In genomic region chr13:36293497-36293896, GRCh38 we compare ENCODE assay signal across 25 cellular contexts. TPM values are rescaled to one million over a fixed set of nuclear protein-coding genes. Genes with fewer than 3 reads are reported as not detected.
DNase-seq lines count a peak whose midpoint lies in the region; ATAC-seq, FAIRE-seq and TF ChIP-seq lines count a peak whose summit lies in the region.
"Had no signal": no experiment of that assay in that cellular context is flagged by ENCODE, and none has a peak within 500 bp of the region (broad histone marks: within the 10 kb centered on the region; RNA-seq: fewer than 3 reads in every experiment).

No MANE protein-coding gene starts in this region.

- H3K27ac ChIP-seq in K562 (ENCODE audit: extremely low read depth, low read depth, low read length) = no peak overlapping the region
- H3K27ac ChIP-seq in prostate gland = peak overlapping the region; percentile 57 to 76
- H3K27ac ChIP-seq in right atrium auricular region = no peak overlapping the region
- H3K27ac ChIP-seq in CD8-positive, alpha-beta T cell (ENCODE audit: low read depth, low read length) = no peak overlapping the region
- H3K27ac ChIP-seq: A549; BLaER1 treated with 17β-estradiol and CSF1 and Interleukin-3, amounts not matched to agents 10 nM and 100 nM had no signal

- no peak for ATAC-seq in K562
- ATAC-seq in CD8-positive, alpha-beta T cell = no peak
- ATAC-seq: A549 had no signal

- POLR2A ChIA-PET in K562 (lab: Yijun Ruan, JAX) = no interaction called here
- POLR2A ChIA-PET in CD8-positive, alpha-beta T cell (lab: Charles Lee) = no interaction called here

- intact Hi-C loops in activated CD4-positive, alpha-beta T cell treated with anti-CD3 and anti-CD28 coated beads, Interleukin-2, amount 10 ng/mL, durations not matched to agents 24 days and 14 days (cut with micrococcal nuclease) = loop anchor here (10.0 kb wide), 2 partner anchors 121 to 701 kb away; partner anchors contain the start of gene ALG5
- intact Hi-C loops in K562 (cut with micrococcal nuclease) = no loop called here
- intact Hi-C loops in prostate gland (cut with DNase I) = no loop called here
- intact Hi-C loops in CD8-positive, alpha-beta T cell (cut with DNase I, micrococcal nuclease) = no loop called here

- TF ChIP-seq POLR2A in K562 (conservative IDR thresholded peaks at IDR 0.05) (no peak), prostate gland (IDR thresholded peaks at IDR 0.05) (no peak)

- peak; percentile 34 for DNase-seq in activated CD4-positive, alpha-beta T cell treated with anti-CD3 and anti-CD28 coated beads, Interleukin-2, amount 10 ng/mL, durations not matched to agents 24 days and 14 days
- DNase-seq in activated CD4-positive, alpha-beta T cell treated with anti-CD3 and anti-CD28 coated beads, Interleukin-2, amount 50 U/mL, for 1 hour = no peak
- DNase-seq in K562 (ENCODE audit: extremely low read depth in 1 of 4, low spot score in 3 of 4) (no peak), kidney tubule cell (ENCODE audit: low spot score) (peak; percentile 27), prostate gland (ENCODE audit: low spot score) (no peak), right atrium auricular region (ENCODE audit: low spot score) (no peak), NCI-H1105 (lab: John Stamatoyannopoulos, UW) (no peak)
- no peak for DNase-seq in CD8-positive, alpha-beta T cell
- DNase-seq: 8988T; ACHN; AML-193; BE2C; Caco-2; CD4-positive, alpha-beta memory T cell; DMS153; DMS79 treated with DMSO at 0.1 percent for 48 hours; GF-D8; GOT3 had no signal

- no peaks in the 10 kb centered on the region for H3K9me1 ChIP-seq in K562 (ENCODE audit: control insufficient read depth, insufficient read depth, low read length)

- no TSS peak for BruUV-seq in K562 (replicated peaks; lab: Mats Ljungman, UMichigan)

- no peak overlapping the region for H3K4me3 Mint-ChIP-seq in activated CD4-positive, alpha-beta T cell treated with anti-CD3 and anti-CD28 coated beads, Interleukin-2, amount 10 ng/mL, durations not matched to agents 24 days and 14 days
- H3K4me3 Mint-ChIP-seq in CD8-positive, alpha-beta T cell = no peak overlapping the region
- H3K4me3 Mint-ChIP-seq: CD4-positive, alpha-beta memory T cell had no signal

- TF ChIP-seq EP300 in K562 (IDR thresholded peaks at IDR 0.05; ENCODE audit: low read length) = no peak

- peaks cover 9% of the 10 kb centered on the region; the same call in 2 of the 3 replicates for H3K36me3 ChIP-seq in K562 (ENCODE audit: control insufficient read depth, insufficient read depth, low read length)
- no peaks in the 10 kb centered on the region for H3K36me3 ChIP-seq in prostate gland
- no peaks in the 10 kb centered on the region for H3K36me3 ChIP-seq in right atrium auricular region
- no peaks in the 10 kb centered on the region for H3K36me3 ChIP-seq in CD8-positive, alpha-beta T cell (ENCODE audit: insufficient read depth, low read length)
- H3K36me3 ChIP-seq: BE2C; BLaER1 treated with 17β-estradiol and CSF1 and Interleukin-3, amounts not matched to agents 10 nM and 100 nM; HAP-1 had no signal

- H3K9me3 Mint-ChIP-seq in activated CD4-positive, alpha-beta T cell treated with anti-CD3 and anti-CD28 coated beads, Interleukin-2, amount 10 ng/mL, durations not matched to agents 24 days and 14 days = no peaks in the 10 kb centered on the region
- peaks cover 3% of the 10 kb centered on the region for H3K9me3 Mint-ChIP-seq in CD8-positive, alpha-beta T cell

- no peak overlapping the region for H2AFZ ChIP-seq in K562 (ENCODE audit: low read depth, low read length)

- H3K27me3 Mint-ChIP-seq in activated CD4-positive, alpha-beta T cell treated with anti-CD3 and anti-CD28 coated beads, Interleukin-2, amount 10 ng/mL, durations not matched to agents 24 days and 14 days = peaks cover 19% of the 10 kb centered on the region
- H3K27me3 Mint-ChIP-seq in CD8-positive, alpha-beta T cell (ENCODE audit: low read depth) = peaks cover 32% of the 10 kb centered on the region

- H3K27me3 ChIP-seq in K562 (ENCODE audit: control insufficient read depth in 2 of 2, insufficient read depth in 2 of 2, low read length in 2 of 2) (no peaks in the 10 kb centered on the region), prostate gland (replicated peaks; ENCODE audit: insufficient read depth) (no peaks in the 10 kb centered on the region), right atrium auricular region (no peaks in the 10 kb centered on the region)
- peaks cover 4% of the 10 kb centered on the region for H3K27me3 ChIP-seq in CD8-positive, alpha-beta T cell (ENCODE audit: insufficient read depth, low read length)
- H3K27me3 ChIP-seq: BLaER1 treated with 17β-estradiol and CSF1 and Interleukin-3, amounts not matched to agents 10 nM and 100 nM had no signal

- WGBS in K562 (ENCODE audit: insufficient coverage, low coverage, missing lambda C conversion rate) = no CpG with 5 or more reads among the region's 1 CpG
- 92% methylated on average over 1 of the region's 1 CpG for WGBS in prostate gland

- H3K4me2 ChIP-seq in K562 (ENCODE audit: insufficient read depth, low read length) = no peak overlapping the region
- H3K4me2 ChIP-seq: A549; BLaER1 treated with 17β-estradiol and CSF1 and Interleukin-3, amounts not matched to agents 10 nM and 100 nM had no signal

- H3K4me1 Mint-ChIP-seq in activated CD4-positive, alpha-beta T cell treated with anti-CD3 and anti-CD28 coated beads, Interleukin-2, amount 10 ng/mL, durations not matched to agents 24 days and 14 days = peaks cover 11% of the 10 kb centered on the region
- peaks cover 16% of the 10 kb centered on the region for H3K4me1 Mint-ChIP-seq in CD8-positive, alpha-beta T cell (ENCODE audit: low read depth)

- H3K4me1 ChIP-seq in K562 (replicated peaks in 1 of 2; ENCODE audit: control insufficient read depth in 2 of 2, insufficient read depth in 2 of 2, low read length in 2 of 2) (peaks cover 0 to 3% of the 10 kb centered on the region in 2 experiments; a peak in 1 of 5 replicates), prostate gland (replicated peaks) (peaks cover 7% of the 10 kb centered on the region), right atrium auricular region (peaks cover 0 to 13% of the 10 kb centered on the region in 2 donors)
- no peaks in the 10 kb centered on the region for H3K4me1 ChIP-seq in CD8-positive, alpha-beta T cell (ENCODE audit: insufficient read depth, low read length)
- H3K4me1 ChIP-seq: BE2C; BLaER1 treated with 17β-estradiol and CSF1 and Interleukin-3, amounts not matched to agents 10 nM and 100 nM; Caco-2 had no signal

- FAIRE-seq in K562 (lab: Jason Lieb, UNC) = no peak
- FAIRE-seq: A549, GM12891, GM18507, H54 had no signal

- no peak for TF ChIP-seq RAD21 in K562 (CRISPR knock-in tag; conservative IDR thresholded peaks at IDR 0.05 in 1 of 2, IDR thresholded peaks at IDR 0.05 in 1 of 2)

- no peak overlapping the region for H3K9ac ChIP-seq in K562 (ENCODE audit: insufficient read depth in 1 of 2, low read depth in 2 of 2, low read length in 2 of 2)
- H3K9ac ChIP-seq: BLaER1 treated with 17β-estradiol and CSF1 and Interleukin-3, amounts not matched to agents 10 nM and 100 nM had no signal

- H3K36me3 Mint-ChIP-seq in activated CD4-positive, alpha-beta T cell treated with anti-CD3 and anti-CD28 coated beads, Interleukin-2, amount 10 ng/mL, durations not matched to agents 24 days and 14 days (ENCODE audit: low read depth) = no peaks in the 10 kb centered on the region
- H3K36me3 Mint-ChIP-seq in CD8-positive, alpha-beta T cell = no peaks in the 10 kb centered on the region
- H3K36me3 Mint-ChIP-seq: CD4-positive, alpha-beta memory T cell had no signal

- in situ Hi-C loops in K562 (cut with MboI) = no loop called here

- no peaks in the 10 kb centered on the region for H4K20me1 ChIP-seq in K562 (replicated peaks; ENCODE audit: control insufficient read depth, insufficient read depth, low read length)
- H4K20me1 ChIP-seq: BLaER1 treated with 17β-estradiol and CSF1 and Interleukin-3, amounts not matched to agents 10 nM and 100 nM had no signal

- CTCF ChIA-PET in K562 (lab: Yijun Ruan, JAX; ENCODE audit: low intra/inter-chr PET ratio) = no interaction called here
- CTCF ChIA-PET in CD8-positive, alpha-beta T cell (lab: Charles Lee) = no interaction called here

- H3K79me2 ChIP-seq in K562 (ENCODE audit: control insufficient read depth, insufficient read depth, low read length) = peaks cover 19% of the 10 kb centered on the region

- no peak overlapping the region for H3K27ac Mint-ChIP-seq in activated CD4-positive, alpha-beta T cell treated with anti-CD3 and anti-CD28 coated beads, Interleukin-2, amount 10 ng/mL, durations not matched to agents 24 days and 14 days
- H3K27ac Mint-ChIP-seq in CD8-positive, alpha-beta T cell = no peak overlapping the region
- H3K27ac Mint-ChIP-seq: CD4-positive, alpha-beta memory T cell had no signal

- TF ChIP-seq CTCF in K562 (IDR thresholded peaks at IDR 0.05 in 2 of 3, conservative IDR thresholded peaks at IDR 0.05 in 1 of 3; ENCODE audit: insufficient read depth in 2 of 3, low read depth in 1 of 3, low read length in 3 of 3) = no peak
- TF ChIP-seq CTCF in prostate gland (IDR thresholded peaks at IDR 0.05) = no peak
- TF ChIP-seq CTCF in right atrium auricular region (IDR thresholded peaks at IDR 0.05) = no peak
- TF ChIP-seq CTCF in CD8-positive, alpha-beta T cell (IDR thresholded peaks at IDR 0.05) = no peak

- H3K9me3 ChIP-seq in K562 (replicated peaks; ENCODE audit: control insufficient read depth, insufficient read depth, low read depth, low read length) (no peaks in the 10 kb centered on the region), prostate gland (no peaks in the 10 kb centered on the region), right atrium auricular region (peaks cover 0 to 9% of the 10 kb centered on the region in 2 donors)
- H3K9me3 ChIP-seq in CD8-positive, alpha-beta T cell (ENCODE audit: low read length) = no peaks in the 10 kb centered on the region
- H3K9me3 ChIP-seq: BE2C had no signal

- H3K4me3 ChIP-seq in K562 (no peak overlapping the region), prostate gland (no peak overlapping the region), right atrium auricular region (no peak overlapping the region)
- H3K4me3 ChIP-seq in CD8-positive, alpha-beta T cell (ENCODE audit: low read depth, low read length) = no peak overlapping the region
- H3K4me3 ChIP-seq: A549; BLaER1 treated with 17β-estradiol and CSF1 and Interleukin-3, amounts not matched to agents 10 nM and 100 nM; HAP-1 had no signal

RNA-seq across cellular contexts. Expression of gene CCDC169, which starts 4.1 kb away (rescaled TPM):
- total RNA-seq in activated CD4-positive, alpha-beta T cell treated with anti-CD3 and anti-CD28 coated beads, Interleukin-2, amount 10 ng/mL, durations not matched to agents 24 days and 14 days = 0.35 and 0.50 TPM in 2 replicates
- total RNA-seq in K562 (2011; cell fraction: chromatin; rRNA removed; ENCODE audit: low replicate concordance) = 9.8 and 30.0 TPM in 2 replicates
- total RNA-seq in K562 (2011; cell fraction: nucleolus; rRNA removed) = 6.8 and 7.1 TPM in 2 replicates
- total RNA-seq in K562 (2011; cell fraction: nucleoplasm; rRNA removed) = 21.1 and 39.5 TPM in 2 replicates
- 6.8 and 6.9 TPM in 2 replicates for total RNA-seq in K562 (2014; rRNA removed)
- total RNA-seq in K562 (2014; rRNA removed; fragmentation: Illumina TruSeq; extraction: Trizol) = 17.2 and 18.6 TPM in 2 replicates
- total RNA-seq in K562 (2015; rRNA removed; fragmentation: Illumina TruSeq; extraction: Trizol) = 10.3 and 10.8 TPM in 2 replicates
- total RNA-seq in K562 (2021) = 9.6 and 12.6 TPM in 2 replicates
- polyA plus RNA-seq in K562 (2011; rRNA removed) = 11.7 and 15.4 TPM in 2 replicates
- polyA plus RNA-seq in K562 (2011; cell fraction: cytosol; rRNA removed) = 2.6 and 4.7 TPM in 2 replicates
- polyA plus RNA-seq in K562 (2011; cell fraction: nucleus; rRNA removed) = 7.8 and 9.2 TPM in 2 replicates
- polyA plus RNA-seq in K562 (2012) = 7.3 and 8.7 TPM in 2 replicates
- 11.6 and 12.4 TPM in 2 replicates for polyA plus RNA-seq in K562 (2014; fragmentation: Illumina TruSeq; extraction: Trizol)
- 10 to 100 TPM; 18.9 to 22.0 TPM for polyA plus RNA-seq in K562 (2014; fragmentation: Nextera tagmentation; extraction: Ambion mirVana)
- polyA plus RNA-seq in K562 (2014; rRNA removed) = 9.0 and 12.4 TPM in 2 replicates
- polyA minus RNA-seq in K562 (2011; rRNA and poly(A)+ RNA removed) = 15.6 and 17.2 TPM in 2 replicates
- polyA minus RNA-seq in K562 (2011; cell fraction: cytosol; rRNA and poly(A)+ RNA removed) = 5.2 and 7.2 TPM in 2 replicates
- polyA minus RNA-seq in K562 (2011; cell fraction: nucleus; rRNA and poly(A)+ RNA removed) = 14.4 and 21.8 TPM in 2 replicates
- 1 to 10 TPM; 4.1 to 4.3 TPM for total RNA-seq in prostate gland
- under 1 TPM; 0.28 to 0.44 TPM for total RNA-seq in right atrium auricular region
- not detected for total RNA-seq in CD8-positive, alpha-beta T cell
- total RNA-seq: Caco-2; CD4-positive, alpha-beta memory T cell; G401 had no signal
- polyA plus RNA-seq: CD4-positive, alpha-beta memory T cell had no signal

RNA-seq across cellular contexts. Expression of gene SPART, which starts 52.7 kb away (rescaled TPM):
- 25.3 and 31.8 TPM in 2 replicates for total RNA-seq in activated CD4-positive, alpha-beta T cell treated with anti-CD3 and anti-CD28 coated beads, Interleukin-2, amount 10 ng/mL, durations not matched to agents 24 days and 14 days
- total RNA-seq in K562 (2011; cell fraction: chromatin; rRNA removed; ENCODE audit: low replicate concordance) = 10.8 and 53.4 TPM in 2 replicates
- 6.2 and 7.2 TPM in 2 replicates for total RNA-seq in K562 (2011; cell fraction: nucleolus; rRNA removed)
- 17.3 and 21.1 TPM in 2 replicates for total RNA-seq in K562 (2011; cell fraction: nucleoplasm; rRNA removed)
- 28.3 and 32.8 TPM in 2 replicates for total RNA-seq in K562 (2014; rRNA removed)
- 54.9 and 67.2 TPM in 2 replicates for total RNA-seq in K562 (2014; rRNA removed; fragmentation: Illumina TruSeq; extraction: Trizol)
- total RNA-seq in K562 (2015; rRNA removed; fragmentation: Illumina TruSeq; extraction: Trizol) = 50.1 and 56.7 TPM in 2 replicates
- total RNA-seq in K562 (2021) = 33.7 and 35.9 TPM in 2 replicates
- 34.8 and 41.0 TPM in 2 replicates for polyA plus RNA-seq in K562 (2011; rRNA removed)
- 13.8 and 25.2 TPM in 2 replicates for polyA plus RNA-seq in K562 (2011; cell fraction: cytosol; rRNA removed)
- polyA plus RNA-seq in K562 (2011; cell fraction: nucleus; rRNA removed) = 16.3 and 24.9 TPM in 2 replicates
- 33.5 and 34.0 TPM in 2 replicates for polyA plus RNA-seq in K562 (2012)
- polyA plus RNA-seq in K562 (2014; fragmentation: Illumina TruSeq; extraction: Trizol) = 63.6 and 79.0 TPM in 2 replicates
- polyA plus RNA-seq in K562 (2014; fragmentation: Nextera tagmentation; extraction: Ambion mirVana) = 10 to 100 TPM; 18.7 to 32.0 TPM
- polyA plus RNA-seq in K562 (2014; rRNA removed) = 30.5 and 41.6 TPM in 2 replicates
- polyA minus RNA-seq in K562 (2011; rRNA and poly(A)+ RNA removed) = 76.0 and 79.6 TPM in 2 replicates
- 26.3 and 34.3 TPM in 2 replicates for polyA minus RNA-seq in K562 (2011; cell fraction: cytosol; rRNA and poly(A)+ RNA removed)
- 4.8 and 13.9 TPM in 2 replicates for polyA minus RNA-seq in K562 (2011; cell fraction: nucleus; rRNA and poly(A)+ RNA removed)
- total RNA-seq in prostate gland = 10 to 100 TPM; 41.9 to 52.8 TPM
- total RNA-seq in right atrium auricular region = 10 to 100 TPM; 34.1 to 36.3 TPM
- 10 to 100 TPM; 16.2 to 20.1 TPM for total RNA-seq in CD8-positive, alpha-beta T cell
- total RNA-seq: Caco-2 had no signal

Comparison
In these comparisons a context has a peak if more than half of its experiments do, and no peak if none do; other contexts are left out.
1. DNase-seq: peak in activated CD4-positive, alpha-beta T cell treated with anti-CD3 and anti-CD28 coated beads, Interleukin-2, amount 10 ng/mL, durations not matched to agents 24 days and 14 days (single experiment) and kidney tubule cell (single experiment); none in activated CD4-positive, alpha-beta T cell treated with anti-CD3 and anti-CD28 coated beads, Interleukin-2, amount 50 U/mL, for 1 hour (single experiment), K562 (0 of 4), prostate gland (single experiment), right atrium auricular region (single experiment), CD8-positive, alpha-beta T cell (0 of 7) and NCI-H1105 (single experiment).
2. H3K27ac ChIP-seq: peak in prostate gland (2 of 2); none in K562 (single experiment), right atrium auricular region (0 of 2) and CD8-positive, alpha-beta T cell (single experiment).